In genomic region chrX:151555301-151555700, GRCh38 we compare ENCODE assay signal across 6 cellular contexts. TPM values are rescaled to one million over a fixed set of nuclear protein-coding genes. Genes with fewer than 3 reads are reported as not detected.
"Had no signal": no experiment of that assay in that cellular context is flagged by ENCODE, and none has a peak within 500 bp of the region (broad histone marks: within the 10 kb centered on the region; RNA-seq: fewer than 3 reads in every experiment).

No MANE protein-coding gene starts in this region.

RNA-seq across cellular contexts. Expression of gene PASD1, which starts 8.2 kb away (rescaled TPM):
- total RNA-seq: GM23248, H4, H7, H9, HFFc6 had no signal
- polyA plus RNA-seq: GM23248, GM23338 had no signal
